ENCODE assay signal across 10 cellular contexts in the genomic region with DNA sequence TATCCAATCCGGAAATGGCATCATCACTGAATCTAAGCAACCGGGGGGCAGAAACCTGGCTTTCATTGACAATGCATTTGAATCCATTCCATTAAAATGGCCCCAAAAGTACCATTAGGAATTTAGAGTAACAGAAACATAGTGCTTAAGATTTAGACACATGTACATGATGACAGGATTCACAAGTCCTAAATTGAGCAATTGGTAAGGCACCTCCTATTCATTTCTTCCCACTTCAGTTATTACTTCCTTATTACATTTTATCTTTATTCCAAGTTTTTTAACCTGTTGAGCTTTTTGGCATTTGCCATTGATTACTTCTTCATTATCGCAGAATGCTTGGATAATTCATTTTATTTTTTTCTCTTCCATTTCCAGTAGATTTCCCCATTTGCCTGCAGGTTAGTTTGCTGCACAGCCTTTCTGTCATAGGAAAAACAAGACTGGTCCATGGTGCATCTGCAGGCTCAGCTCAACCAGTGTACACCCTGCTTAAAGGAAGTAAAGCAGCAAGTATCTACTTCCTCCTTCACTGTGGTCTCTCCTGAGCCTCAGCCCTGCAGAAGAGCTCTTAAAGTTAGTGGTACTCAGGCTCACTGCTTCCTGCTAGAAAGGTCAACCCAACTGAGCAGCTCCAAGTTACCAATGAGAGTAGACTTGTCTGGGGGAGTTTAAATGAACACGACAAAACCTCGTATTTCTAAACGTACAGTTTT.
DNase-seq lines count a peak whose midpoint lies in the region; ATAC-seq and TF ChIP-seq lines count a peak whose summit lies in the region.
"Had no signal": no experiment of that assay in that cellular context is flagged by ENCODE, and none has a peak within 500 bp of the region (broad histone marks: within the 10 kb centered on the region; RNA-seq: fewer than 3 reads in every experiment).

No MANE protein-coding gene starts in this region.

- H3K23ac ChIP-seq in IMR-90 (ENCODE audit: low read depth, low read length) (no peak overlapping the region), H9 (ENCODE audit: insufficient read length, low read depth, low read length) (no peak overlapping the region)

- H4K5ac ChIP-seq in IMR-90 (ENCODE audit: low read depth, low read length) (0 out of 2 replicates have a peak overlapping the region, but pooled peaks have one; percentile 23), H9 (ENCODE audit: insufficient read length, low read depth, low read length) (no peak overlapping the region)

- BruUV-seq in IMR-90 (replicated peaks; lab: Mats Ljungman, UMichigan): no TSS peak

- H3K9me3 ChIP-seq in IMR-90 (ENCODE audit: control insufficient read depth, insufficient read depth, low read length) (no peaks in the 10 kb centered on the region), H9 (ENCODE audit: control insufficient read depth, low read depth, low read length) (no peaks in the 10 kb centered on the region)

- H3K9me3 Mint-ChIP-seq in activated naive CD8-positive, alpha-beta T cell treated with anti-CD3 and anti-CD28 coated beads for 36 hours: peaks cover 10% of the 10 kb centered on the region
- no peaks in the 10 kb centered on the region for H3K9me3 Mint-ChIP-seq in H9

- H3K14ac ChIP-seq in IMR-90 (replicated peaks; ENCODE audit: low read depth, low read length) (no peak overlapping the region), H9 (ENCODE audit: insufficient read depth, low read length) (no peak overlapping the region)

- H3K4me2 ChIP-seq in IMR-90 (ENCODE audit: low read depth, low read length) (no peak overlapping the region), H9 (ENCODE audit: insufficient read depth, insufficient read length, low read length) (no peak overlapping the region)

- no peak overlapping the region for H4K8ac ChIP-seq in IMR-90 (ENCODE audit: low read depth in 2 of 2, low read length in 2 of 2)
- H4K8ac ChIP-seq in H9 (replicated peaks; ENCODE audit: insufficient read length, low read depth, low read length): no peak overlapping the region

- dilution Hi-C loops in IMR-90 (cut with HindIII; ENCODE audit: low sequenced_read_pairs, unreplicated experiment): no loop called here

- TF ChIP-seq CTCF in IMR-90 (conservative IDR thresholded peaks at IDR 0.05; ENCODE audit: low read depth, low read length): no peak
- no peak for TF ChIP-seq CTCF in H9 (conservative IDR thresholded peaks at IDR 0.05)

- H2BK5ac ChIP-seq in IMR-90 (ENCODE audit: low read depth, low read length, poor library complexity, severe bottlenecking): no peak overlapping the region
- no peak overlapping the region for H2BK5ac ChIP-seq in H9 (ENCODE audit: insufficient read length, low read length)

- H3K4ac ChIP-seq in IMR-90 (ENCODE audit: low read depth, low read length): no peak overlapping the region
- H3K4ac ChIP-seq in H9 (ENCODE audit: low read depth, low read length): no peak overlapping the region

- H4K91ac ChIP-seq in IMR-90 (ENCODE audit: insufficient read depth, low read depth, low read length): no peak overlapping the region
- H4K91ac ChIP-seq in H9 (ENCODE audit: insufficient read length, low read depth, low read length): no peak overlapping the region

- no peak for TF ChIP-seq RAD21 in IMR-90 (IDR thresholded peaks at IDR 0.05; ENCODE audit: low read length)

- no peak for TF ChIP-seq POLR2A in IMR-90 (IDR thresholded peaks at IDR 0.05; ENCODE audit: low read depth, low read length)

- H2AK9ac ChIP-seq in IMR-90 (replicated peaks; ENCODE audit: low read depth, low read length, poor library complexity): no peak overlapping the region

- peak; percentile 44 for ATAC-seq in GM18508 (IDR thresholded peaks at IDR 0.05; ENCODE audit: insufficient read depth, unreplicated experiment)
- peak; percentile 64 for ATAC-seq in GM21528 (IDR thresholded peaks at IDR 0.05; ENCODE audit: low FRiP score, unreplicated experiment)
- no peak for ATAC-seq in IMR-90 (ENCODE audit: low read depth)
- ATAC-seq: K562 had no signal

- H3K36me3 Mint-ChIP-seq in activated naive CD8-positive, alpha-beta T cell treated with anti-CD3 and anti-CD28 coated beads for 36 hours: peaks cover 62% of the 10 kb centered on the region
- no peaks in the 10 kb centered on the region for H3K36me3 Mint-ChIP-seq in H9 (ENCODE audit: insufficient read depth in 1 of 3, low read depth in 3 of 3)

- no peak overlapping the region for H2BK12ac ChIP-seq in H9 (ENCODE audit: insufficient read length, low read depth, low read length)

- CTCF ChIA-PET in IMR-90 (lab: Yijun Ruan, JAX): no interaction called here

- no peaks in the 10 kb centered on the region for H3K23me2 ChIP-seq in H9 (ENCODE audit: insufficient read length, low read depth, low read length, poor library complexity, severe bottlenecking)

- no peak overlapping the region for H3K18ac ChIP-seq in IMR-90 (ENCODE audit: low read depth, low read length)
- H3K18ac ChIP-seq in H9 (ENCODE audit: insufficient read length, low read depth, low read length): no peak overlapping the region

- peaks cover 87% of the 10 kb centered on the region for H3K4me1 Mint-ChIP-seq in activated naive CD8-positive, alpha-beta T cell treated with anti-CD3 and anti-CD28 coated beads for 36 hours
- 0 out of 4 replicates have a peak, but pooled peaks cover 0 to 2% of the 10 kb centered on the region in 2 experiments for H3K4me1 Mint-ChIP-seq in H9

- no peaks in the 10 kb centered on the region for H3K9me1 ChIP-seq in IMR-90 (ENCODE audit: insufficient read depth, low read length)

- no peak overlapping the region for H3T11ph ChIP-seq in H9 (ENCODE audit: low read length)

- POLR2A ChIA-PET in IMR-90 (lab: Charles Lee; ENCODE audit: unreplicated experiment): interaction anchor here (0.6 kb wide), 1 partner anchor 8 kb away, joined by 3 read pairs; no protein-coding TSS in a partner anchor

- H3K79me2 ChIP-seq in H9 (ENCODE audit: insufficient read depth, low read length): no peaks in the 10 kb centered on the region

- H2AK5ac ChIP-seq in IMR-90 (ENCODE audit: low read depth, low read length) (no peak overlapping the region), H9 (ENCODE audit: insufficient read length, low read length) (no peak overlapping the region)

- H3K4me1 ChIP-seq in IMR-90 (ENCODE audit: control insufficient read depth, insufficient read depth, low read length) (peaks cover 2% of the 10 kb centered on the region), H9 (ENCODE audit: insufficient read depth, low read length) (no peaks in the 10 kb centered on the region)

- H2BK15ac ChIP-seq in IMR-90 (ENCODE audit: low read depth, low read length) (no peak overlapping the region), H9 (ENCODE audit: low read depth, low read length) (no peak overlapping the region)

- H2BK120ac ChIP-seq in IMR-90 (ENCODE audit: low read depth, low read length): no peak overlapping the region
- H2BK120ac ChIP-seq in H9 (ENCODE audit: low read depth, low read length, poor library complexity, severe bottlenecking): no peak overlapping the region

- peak overlapping the region; percentile 93 for H3K27ac Mint-ChIP-seq in activated naive CD8-positive, alpha-beta T cell treated with anti-CD3 and anti-CD28 coated beads for 36 hours
- H3K27ac Mint-ChIP-seq in H9: no peak overlapping the region

- no peak overlapping the region for H3K9ac ChIP-seq in IMR-90 (ENCODE audit: low read depth, low read length)
- no peak overlapping the region for H3K9ac ChIP-seq in H9 (ENCODE audit: extremely low read depth, insufficient read length, low read length)

- no peak overlapping the region for H3K27ac ChIP-seq in IMR-90 (ENCODE audit: insufficient read depth, low read length)
- H3K27ac ChIP-seq in H9 (ENCODE audit: insufficient read length, low read depth, low read length): no peak overlapping the region
- H3K27ac ChIP-seq: cardiac muscle cell had no signal

- H3K4me3 Mint-ChIP-seq in activated naive CD8-positive, alpha-beta T cell treated with anti-CD3 and anti-CD28 coated beads for 36 hours: peak overlapping the region; percentile 67
- no peak overlapping the region for H3K4me3 Mint-ChIP-seq in H9

- in situ Hi-C loops in IMR-90 (cut with MboI; ENCODE audit: low sequenced_read_pairs): no loop called here

- WGBS in IMR-90 (ENCODE audit: extremely low coverage in 2 of 2, insufficient read length in 1 of 2), 2 experiments: no CpG with 5 or more reads among the region's 6 CpGs
- WGBS in H9 (ENCODE audit: extremely low coverage, insufficient read length, low lambda C conversion rate): no CpG with 5 or more reads among the region's 6 CpGs

- DNase-seq in IMR-90 (no peak), NCI-H748 (lab: John Stamatoyannopoulos, UW; ENCODE audit: unreplicated experiment) (no peak), H9 (no peak), GF-D8 (lab: John Stamatoyannopoulos, UW) (no peak), foreskin melanocyte (no peak)
- DNase-seq in activated naive CD8-positive, alpha-beta T cell treated with anti-CD3 and anti-CD28 coated beads for 36 hours: peak; percentile 39

- H2AFZ ChIP-seq in IMR-90 (replicated peaks; ENCODE audit: low read length, poor library complexity): no peak overlapping the region
- no peak overlapping the region for H2AFZ ChIP-seq in H9 (ENCODE audit: low read length)

- H4K20me1 ChIP-seq in IMR-90 (ENCODE audit: insufficient read depth, low read length) (no peaks in the 10 kb centered on the region), H9 (ENCODE audit: control insufficient read depth, insufficient read depth, insufficient read length) (no peaks in the 10 kb centered on the region)

- H3K27me3 ChIP-seq in IMR-90 (ENCODE audit: control insufficient read depth, insufficient read depth, low read length) (no peaks in the 10 kb centered on the region), H9 (ENCODE audit: insufficient read depth, low read length) (no peaks in the 10 kb centered on the region)

- H3K36me3 ChIP-seq in IMR-90 (ENCODE audit: control insufficient read depth, insufficient read depth, low read length): no peaks in the 10 kb centered on the region
- H3K36me3 ChIP-seq: cardiac muscle cell had no signal

- H3K4me3 ChIP-seq in IMR-90 (ENCODE audit: insufficient read depth, low read depth, low read length): no peak overlapping the region
- H3K4me3 ChIP-seq: cardiac muscle cell, K562 had no signal

- H3K79me1 ChIP-seq in IMR-90 (ENCODE audit: low read depth in 1 of 2, low read length in 2 of 2): peaks cover 3 to 28% of the 10 kb centered on the region in 2 experiments; a peak in 3 of 4 replicates
- no peaks in the 10 kb centered on the region for H3K79me1 ChIP-seq in H9 (ENCODE audit: insufficient read depth, low read depth, low read length, poor library complexity, severe bottlenecking)

- intact Hi-C loops in IMR-90 (cut with micrococcal nuclease): no loop called here

- no peaks in the 10 kb centered on the region for H3K27me3 Mint-ChIP-seq in activated naive CD8-positive, alpha-beta T cell treated with anti-CD3 and anti-CD28 coated beads for 36 hours
- no peaks in the 10 kb centered on the region for H3K27me3 Mint-ChIP-seq in H9 (ENCODE audit: low read depth)

- H2BK20ac ChIP-seq in IMR-90 (ENCODE audit: low read depth, low read length): no peak overlapping the region
- H2BK20ac ChIP-seq in H9 (ENCODE audit: low read depth, low read length, poor library complexity, severe bottlenecking): no peak overlapping the region

- H3K56ac ChIP-seq in IMR-90 (ENCODE audit: extremely low read depth, insufficient read depth, low read length): no peak overlapping the region
- H3K56ac ChIP-seq in H9 (ENCODE audit: insufficient read length, low read depth, low read length): no peak overlapping the region
